ENCODE assay signal across 9 cellular contexts in genomic region chr10:70479161-70479531, GRCh38. TPM values are rescaled to one million over a fixed set of nuclear protein-coding genes. Genes with fewer than 3 reads are reported as not detected.
DNase-seq lines count a peak whose midpoint lies in the region; ATAC-seq and TF ChIP-seq lines count a peak whose summit lies in the region.
"Had no signal": no experiment of that assay in that cellular context is flagged by ENCODE, and none has a peak within 500 bp of the region (broad histone marks: within the 10 kb centered on the region; RNA-seq: fewer than 3 reads in every experiment).

No MANE protein-coding gene starts in this region.

- intact Hi-C loops in tibial artery (cut with DNase I; ENCODE audit: low total_unique reads) = no loop called here

- peak overlapping the region; percentile 65 for H3K4me3 Mint-ChIP-seq in activated T-cell treated with anti-CD3 and anti-CD28 coated beads, Interleukin-2, amount 50 U/mL, for 4 hours
- H3K4me3 Mint-ChIP-seq in memory B cell = peak overlapping the region; percentile 70

- H3K27me3 ChIP-seq in tibial artery = no peaks in the 10 kb centered on the region

- in situ Hi-C loops in astrocyte of the spinal cord (cut with HindIII; ENCODE audit: low sequenced_read_pairs) = no loop called here

- peaks cover 53% of the 10 kb centered on the region for H3K4me1 Mint-ChIP-seq in activated T-cell treated with anti-CD3 and anti-CD28 coated beads, Interleukin-2, amount 50 U/mL, for 4 hours (ENCODE audit: low read depth)
- peaks cover 28% of the 10 kb centered on the region for H3K4me1 Mint-ChIP-seq in memory B cell

- no peaks in the 10 kb centered on the region for H3K36me3 ChIP-seq in tibial artery

- no peaks in the 10 kb centered on the region for H3K9me3 Mint-ChIP-seq in activated T-cell treated with anti-CD3 and anti-CD28 coated beads, Interleukin-2, amount 50 U/mL, for 4 hours
- no peaks in the 10 kb centered on the region for H3K9me3 Mint-ChIP-seq in memory B cell

- DNase-seq in activated T-cell treated with anti-CD3 and anti-CD28 coated beads, Interleukin-2, amount 50 U/mL, for 4 hours = no peak
- no peak for DNase-seq in activated T-cell treated with anti-CD3 and anti-CD28 coated beads, Interleukin-2, amount 50 U/mL, for 48 hours
- no peak for DNase-seq in astrocyte of the spinal cord (ENCODE audit: low read depth, low spot score)
- no peak for DNase-seq in memory B cell (ENCODE audit: low spot score in 2 of 2)
- no peak for DNase-seq in tibial artery
- DNase-seq in NCI-H524 (lab: John Stamatoyannopoulos, UW) = no peak
- no peak for DNase-seq in activated gamma-delta T cell (lab: John Stamatoyannopoulos, UW)
- DNase-seq: COR-L47 had no signal

- H3K27me3 Mint-ChIP-seq in activated T-cell treated with anti-CD3 and anti-CD28 coated beads, Interleukin-2, amount 50 U/mL, for 4 hours (ENCODE audit: low read depth) = peaks cover 3% of the 10 kb centered on the region
- no peaks in the 10 kb centered on the region for H3K27me3 Mint-ChIP-seq in memory B cell

- no peak for TF ChIP-seq CTCF in astrocyte of the spinal cord (IDR thresholded peaks at IDR 0.05; ENCODE audit: low read depth, low read length)
- no peak for TF ChIP-seq CTCF in tibial artery (IDR thresholded peaks at IDR 0.05)

- peak overlapping the region; percentile 75 to 76 for H3K27ac ChIP-seq in tibial artery

- peaks cover 4 to 61% (median 54%) of the 10 kb centered on the region in 4 donors for H3K4me1 ChIP-seq in tibial artery

- H3K36me3 Mint-ChIP-seq in activated T-cell treated with anti-CD3 and anti-CD28 coated beads, Interleukin-2, amount 50 U/mL, for 4 hours (ENCODE audit: insufficient read depth) = no peaks in the 10 kb centered on the region
- H3K36me3 Mint-ChIP-seq in memory B cell = no peaks in the 10 kb centered on the region

- ATAC-seq in activated T-cell treated with anti-CD3 and anti-CD28 coated beads, Interleukin-2, amount 50 U/mL, for 4 hours = no peak
- ATAC-seq in memory B cell (ENCODE audit: low read depth) (no peak), HG03135 (IDR thresholded peaks at IDR 0.05; ENCODE audit: unreplicated experiment) (no peak)

- H3K27ac Mint-ChIP-seq in memory B cell = no peak overlapping the region

- H3K9me3 ChIP-seq in tibial artery = no peaks in the 10 kb centered on the region

- H3K4me3 ChIP-seq in astrocyte of the spinal cord (ENCODE audit: low read depth, low read length) (peak overlapping the region; percentile 49), tibial artery (peak overlapping the region; percentile 55 to 76)

RNA-seq across cellular contexts. Expression of gene PALD1, which starts 0.6 kb away (rescaled TPM):
- 1 to 10 TPM in 2 of 3 donors, under 1 TPM in 1; 0.90 to 2.6 (median 1.3) TPM for total RNA-seq in activated T-cell treated with anti-CD3 and anti-CD28 coated beads, Interleukin-2, amount 50 U/mL, for 4 hours

RNA-seq across cellular contexts. Expression of gene NODAL, which starts 37.7 kb away (rescaled TPM):
- total RNA-seq in activated T-cell treated with anti-CD3 and anti-CD28 coated beads, Interleukin-2, amount 50 U/mL, for 4 hours = not detected
